In the genomic region with DNA sequence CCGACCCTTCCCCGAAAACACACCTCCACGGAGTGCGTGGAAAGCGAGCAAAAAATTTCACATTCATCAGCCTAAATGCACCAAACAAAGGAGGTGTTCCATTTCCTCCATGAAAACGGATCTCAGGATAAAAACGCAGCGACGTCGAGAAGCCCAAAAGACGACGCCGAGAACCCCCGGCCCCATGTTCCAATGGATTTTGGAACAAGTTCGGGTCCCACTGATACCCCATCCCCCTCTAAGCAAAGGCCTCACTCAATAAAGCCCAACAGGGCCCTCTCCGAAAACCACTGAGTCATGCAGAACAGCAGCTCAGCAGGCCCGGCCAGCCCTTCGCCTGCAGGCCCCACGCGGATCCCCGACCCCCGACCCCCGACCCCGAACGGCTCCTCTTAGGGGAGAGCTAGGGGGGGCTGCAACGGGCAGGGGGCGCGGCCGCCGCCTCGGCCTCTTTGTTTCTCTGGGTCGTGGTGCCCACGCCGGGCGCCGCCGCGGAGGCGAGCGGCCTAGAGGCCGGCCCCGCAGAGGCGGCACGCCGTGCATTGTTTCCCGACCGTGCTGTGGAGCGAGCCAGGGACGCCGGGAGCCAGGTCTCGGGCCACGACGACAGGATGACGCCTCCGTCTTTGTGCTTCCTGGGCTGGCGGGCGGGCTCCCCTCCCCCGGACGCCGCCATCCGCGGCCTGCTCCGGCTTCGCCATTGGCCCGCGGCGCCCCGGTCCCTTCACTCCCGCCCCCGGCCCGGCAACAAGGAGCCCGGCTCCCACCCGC, we compare ENCODE assay signal across 8 cellular contexts. TPM values are rescaled to one million over a fixed set of nuclear protein-coding genes. Genes with fewer than 3 reads are reported as not detected.
DNase-seq lines count a peak whose midpoint lies in the region; ATAC-seq, FAIRE-seq and TF ChIP-seq lines count a peak whose summit lies in the region.

No MANE protein-coding gene starts in this region.

- POLR2A ChIA-PET in MCF 10A (lab: Yijun Ruan, JAX) = interaction anchor here (0.7 to 6.2 kb wide), 33 partner anchors 20 to 770 kb away, joined by 3 to 176 read pairs (median 17); no protein-coding TSS in a partner anchor

- no peak for TF ChIP-seq CTCF in MCF 10A (IDR thresholded peaks at IDR 0.05; ENCODE audit: unreplicated experiment)

- 1 to 2% (median 1%) methylated on average over 45 to 73 of the region's 73 CpGs for WGBS in small intestine, 3 donors

- H3K27ac Mint-ChIP-seq in MCF 10A (ENCODE audit: low read depth, unreplicated experiment) = peak overlapping the region; percentile 99

- peak overlapping the region; percentile 72 for H3K4me3 ChIP-seq in Jurkat, Clone E6-1 (ENCODE audit: low read length)
- H3K4me3 ChIP-seq in small intestine (ENCODE audit: low read depth in 1 of 2, low read length in 2 of 2) = peak overlapping the region; percentile 65 to 98

- no peaks in the 10 kb centered on the region for H3K9me3 Mint-ChIP-seq in MCF 10A (ENCODE audit: unreplicated experiment)

- DNase-seq in GF-D8 (lab: John Stamatoyannopoulos, UW) = peak; percentile 5
- DNase-seq in Jurkat, Clone E6-1 (ENCODE audit: low read depth, low spot score) = peak; percentile 30
- peak; percentile 76 for DNase-seq in UCSD-AML1 (lab: John Stamatoyannopoulos, UW; ENCODE audit: unreplicated experiment)
- DNase-seq in MCF 10A (ENCODE audit: unreplicated experiment) = peak; percentile 55
- peak; percentile 47 for DNase-seq in iPS-NIHi7 (ENCODE audit: extremely low spot score)
- peak; percentile 51 for DNase-seq in small intestine
- no peak for DNase-seq in NCI-H2107 treated with DMSO at 0.1 percent for 48 hours (lab: John Stamatoyannopoulos, UW; ENCODE audit: unreplicated experiment)

- peak; percentile 38 for ATAC-seq in GM21529 (IDR thresholded peaks at IDR 0.05; ENCODE audit: unreplicated experiment)

- H3K36me3 ChIP-seq in small intestine (ENCODE audit: control insufficient read depth in 2 of 2, insufficient read depth in 2 of 2, low read length in 2 of 2) = peaks cover 0 to 5% of the 10 kb centered on the region in 2 donors

- H3K27me3 ChIP-seq in small intestine (ENCODE audit: control insufficient read depth in 2 of 2, insufficient read depth in 2 of 2, low read length in 2 of 2) = no peaks in the 10 kb centered on the region

- intact Hi-C loops in MCF 10A (cut with micrococcal nuclease) = loop anchor here (2.0 kb wide), 2 partner anchors 79 to 215 kb away; no protein-coding TSS in a partner anchor

- H3K27ac ChIP-seq in small intestine (ENCODE audit: low read depth in 1 of 2, low read length in 1 of 2) = peak overlapping the region; percentile 96 to 100

- FAIRE-seq in small intestine (lab: Jason Lieb, UNC) = no peak

- peaks cover 55% of the 10 kb centered on the region for H3K36me3 Mint-ChIP-seq in MCF 10A (ENCODE audit: insufficient read depth, unreplicated experiment)

- CTCF ChIA-PET in MCF 10A (lab: Yijun Ruan, JAX) = interaction anchor here (0.6 to 2.7 kb wide), 5 partner anchors 42 to 647 kb away, joined by 3 to 7 read pairs (median 4); no protein-coding TSS in a partner anchor

- peak overlapping the region; percentile 78 for H3K4me3 Mint-ChIP-seq in MCF 10A (ENCODE audit: unreplicated experiment)

- H3K4me1 Mint-ChIP-seq in MCF 10A (ENCODE audit: insufficient read depth, unreplicated experiment) = peaks cover 16% of the 10 kb centered on the region

- H3K27me3 Mint-ChIP-seq in MCF 10A (ENCODE audit: insufficient read depth, unreplicated experiment) = no peaks in the 10 kb centered on the region

- H3K4me1 ChIP-seq in small intestine (ENCODE audit: control insufficient read depth in 2 of 2, insufficient read depth in 1 of 2, low read depth in 1 of 2, low read length in 1 of 2) = peaks cover 1 to 8% of the 10 kb centered on the region in 2 donors

- no TSS peak for BruUV-seq in MCF 10A (replicated peaks; lab: Mats Ljungman, UMichigan)

- no peaks in the 10 kb centered on the region for H3K9me3 ChIP-seq in small intestine (ENCODE audit: control insufficient read depth, low read depth)

RNA-seq across cellular contexts. Expression of a gene that starts 0.9 kb away (rescaled TPM):
- polyA plus RNA-seq in Jurkat, Clone E6-1 (2012; ENCODE audit: insufficient read depth, insufficient read length) = 71.1 TPM
- 91.7 and 107 TPM in 2 replicates for total RNA-seq in MCF 10A (2022)
- 10 to 100 TPM; 38.9 to 79.9 (median 44.3) TPM for polyA plus RNA-seq in small intestine
